ENCODE assay signal across 20 cellular contexts in genomic region chr12:31231611-31232360, GRCh38.
A peak's percentile ranks its signal among the peaks of the same experiment; 100 is the strongest.
DNase-seq lines count a peak whose midpoint lies in the region; ATAC-seq and TF ChIP-seq lines count a peak whose summit lies in the region.
"Had no signal": no experiment of that assay in that cellular context is flagged by ENCODE, and none has a peak within 500 bp of the region (broad histone marks: within the 10 kb centered on the region; RNA-seq: fewer than 3 reads in every experiment).

No MANE protein-coding gene starts in this region.

- H3K4me1 Mint-ChIP-seq in GM23338 (peaks cover 17% of the 10 kb centered on the region), endodermal cell (peaks cover 37% of the 10 kb centered on the region), neural progenitor cell (peaks cover 12% of the 10 kb centered on the region)
- H3K4me1 Mint-ChIP-seq: B cell, IgD-negative memory B cell had no signal

- TF ChIP-seq CTCF in GM23338 (conservative IDR thresholded peaks at IDR 0.05; ENCODE audit: low read depth in 2 of 2) (no peak), endodermal cell (conservative IDR thresholded peaks at IDR 0.05) (no peak), neural progenitor cell (IDR thresholded peaks at IDR 0.05) (no peak), Peyer's patch (IDR thresholded peaks at IDR 0.05) (no peak), BE2C (IDR thresholded peaks at IDR 0.05; ENCODE audit: low read depth, low read length) (no peak)

- H3K27ac ChIP-seq in GM23338 (ENCODE audit: low read depth): no peak overlapping the region
- H3K27ac ChIP-seq in endodermal cell (ENCODE audit: low read depth, low read length): no peak overlapping the region
- no peak overlapping the region for H3K27ac ChIP-seq in neural progenitor cell
- H3K27ac ChIP-seq in Peyer's patch: no peak overlapping the region

- no peak for ATAC-seq in GM23338
- ATAC-seq in GM18498 (IDR thresholded peaks at IDR 0.05; ENCODE audit: unreplicated experiment): no peak
- no peak for ATAC-seq in HG02870 (IDR thresholded peaks at IDR 0.05; ENCODE audit: unreplicated experiment)
- ATAC-seq: Panc1, SK-N-SH treated with all-trans-retinoic acid at 6 μM for 48 hours had no signal

- H3K4me3 ChIP-seq in GM23338: no peak overlapping the region
- H3K4me3 ChIP-seq in endodermal cell (ENCODE audit: low read length): no peak overlapping the region
- H3K4me3 ChIP-seq in neural progenitor cell: no peak overlapping the region
- H3K4me3 ChIP-seq in Peyer's patch: no peak overlapping the region
- H3K4me3 ChIP-seq in BE2C (ENCODE audit: low read depth, low read length): no peak overlapping the region

- TF ChIP-seq POLR2A in Peyer's patch (IDR thresholded peaks at IDR 0.05): no peak

- H3F3A ChIP-seq in GM23338 (replicated peaks; ENCODE audit: low read depth) (no peaks in the 10 kb centered on the region), neural progenitor cell (ENCODE audit: low read depth) (peaks cover 7% of the 10 kb centered on the region)

- H3K9me2 ChIP-seq in GM23338 (ENCODE audit: insufficient read depth): no peaks in the 10 kb centered on the region

- peaks cover 7% of the 10 kb centered on the region for H3K27me3 Mint-ChIP-seq in GM23338 (ENCODE audit: insufficient read depth, low read depth, poor library complexity)
- peaks cover 34% of the 10 kb centered on the region for H3K27me3 Mint-ChIP-seq in endodermal cell (ENCODE audit: insufficient read depth)
- H3K27me3 Mint-ChIP-seq in neural progenitor cell (ENCODE audit: insufficient read depth, low read depth): peaks cover 4% of the 10 kb centered on the region
- H3K27me3 Mint-ChIP-seq: IgD-negative memory B cell had no signal

- H3K4me1 ChIP-seq in GM23338 (ENCODE audit: insufficient read depth) (no peaks in the 10 kb centered on the region; the same call in 1 of the 2 replicates), endodermal cell (ENCODE audit: control insufficient read depth, insufficient read depth, low read length) (peaks cover 9% of the 10 kb centered on the region), neural progenitor cell (peaks cover 14% of the 10 kb centered on the region), Peyer's patch (no peaks in the 10 kb centered on the region), BE2C (no peaks in the 10 kb centered on the region)

- H3K4me2 ChIP-seq in GM23338 (no peak overlapping the region), neural progenitor cell (no peak overlapping the region)

- peaks cover 6% of the 10 kb centered on the region for H3K9me3 ChIP-seq in endodermal cell (ENCODE audit: control insufficient read depth, low read length)
- no peaks in the 10 kb centered on the region for H3K9me3 ChIP-seq in neural progenitor cell (ENCODE audit: low read depth)
- peaks cover 0 to 5% (median 0%) of the 10 kb centered on the region in 4 donors for H3K9me3 ChIP-seq in Peyer's patch
- no peaks in the 10 kb centered on the region for H3K9me3 ChIP-seq in BE2C

- H4K20me1 ChIP-seq in GM23338 (replicated peaks; ENCODE audit: insufficient read depth) (no peaks in the 10 kb centered on the region; the same call in 1 of the 2 replicates), neural progenitor cell (ENCODE audit: low read depth) (no peaks in the 10 kb centered on the region)

- H3K36me3 Mint-ChIP-seq in GM23338 (ENCODE audit: low read depth): peaks cover 5% of the 10 kb centered on the region; the same call in 1 of the 3 replicates
- H3K36me3 Mint-ChIP-seq in endodermal cell (ENCODE audit: low read depth): no peaks in the 10 kb centered on the region
- no peaks in the 10 kb centered on the region for H3K36me3 Mint-ChIP-seq in neural progenitor cell

- WGBS in endodermal cell (ENCODE audit: insufficient coverage in 1 of 2, insufficient read length in 1 of 2), 2 experiments: 83 to 88% methylated on average over 12 to 14 of the region's 14 CpGs

- no peak overlapping the region for H3K4me3 Mint-ChIP-seq in GM23338
- H3K4me3 Mint-ChIP-seq in endodermal cell: no peak overlapping the region
- H3K4me3 Mint-ChIP-seq in neural progenitor cell: no peak overlapping the region
- H3K4me3 Mint-ChIP-seq: B cell, IgD-negative memory B cell had no signal

- H2AFZ ChIP-seq in GM23338 (0 out of 2 replicates have a peak overlapping the region, but pooled peaks have one; percentile 52), neural progenitor cell (replicated peaks) (peak overlapping the region; percentile 63)

- H3K9ac ChIP-seq in endodermal cell (ENCODE audit: extremely low read depth, low read length, poor library complexity, severe bottlenecking) (no peak overlapping the region), neural progenitor cell (no peak overlapping the region)

- H3K9me3 Mint-ChIP-seq in GM23338: peaks cover 6% of the 10 kb centered on the region; the same call in 2 of the 3 replicates
- H3K9me3 Mint-ChIP-seq in endodermal cell: no peaks in the 10 kb centered on the region
- peaks cover 10% of the 10 kb centered on the region for H3K9me3 Mint-ChIP-seq in neural progenitor cell

- H3K27me3 ChIP-seq in GM23338 (ENCODE audit: insufficient read depth) (no peaks in the 10 kb centered on the region), endodermal cell (ENCODE audit: control insufficient read depth, insufficient read depth, low read length, poor library complexity, severe bottlenecking) (no peaks in the 10 kb centered on the region), neural progenitor cell (no peaks in the 10 kb centered on the region), Peyer's patch (no peaks in the 10 kb centered on the region), BE2C (no peaks in the 10 kb centered on the region)

- H3K79me2 ChIP-seq in GM23338 (replicated peaks; ENCODE audit: insufficient read depth): no peaks in the 10 kb centered on the region
- no peaks in the 10 kb centered on the region for H3K79me2 ChIP-seq in neural progenitor cell (ENCODE audit: low read depth)

- H3K36me3 ChIP-seq in GM23338 (ENCODE audit: insufficient read depth): no peaks in the 10 kb centered on the region
- H3K36me3 ChIP-seq in endodermal cell (ENCODE audit: control insufficient read depth, insufficient read depth, low read length): no peaks in the 10 kb centered on the region
- no peaks in the 10 kb centered on the region for H3K36me3 ChIP-seq in neural progenitor cell
- H3K36me3 ChIP-seq in Peyer's patch: no peaks in the 10 kb centered on the region
- no peaks in the 10 kb centered on the region for H3K36me3 ChIP-seq in BE2C

- DNase-seq in GM23338 (ENCODE audit: low spot score) (no peak), SW480 (ENCODE audit: low spot score) (peak; percentile 37), endodermal cell (peak; percentile 65), neural progenitor cell (ENCODE audit: low spot score) (no peak), Peyer's patch (no peak), BE2C (no peak)
- DNase-seq: EL, GF-D8, HCEC 1CT, Kasumi-1, NCI-H1694, NCI-H2081, NCI-H510A, NCI-H748 treated with DMSO at 0.1 percent for 48 hours had no signal

- H3K27ac Mint-ChIP-seq in GM23338 (no peak overlapping the region), endodermal cell (no peak overlapping the region), neural progenitor cell (no peak overlapping the region)
- H3K27ac Mint-ChIP-seq: B cell had no signal

TF ChIP-seq in GM23338, 12 proteins besides CTCF, POLR2A, EP300 and RAD21 (continues in another document):
- TF ChIP-seq JUNB (IDR thresholded peaks at IDR 0.05; ENCODE audit: unreplicated experiment): no peak
- no peak for TF ChIP-seq CREB1 (CRISPR knock-in tag; IDR thresholded peaks at IDR 0.05; ENCODE audit: low read depth)
- TF ChIP-seq ZNF331 (CRISPR knock-in tag; IDR thresholded peaks at IDR 0.05; ENCODE audit: low read depth): no peak

Comparison
In these comparisons a context has a peak if more than half of its experiments do, and no peak if none do; other contexts are left out.
1. DNase-seq: peak in SW480 (single experiment) and endodermal cell (single experiment); none in GM23338 (single experiment), neural progenitor cell (single experiment), Peyer's patch (0 of 3) and BE2C (single experiment).